In the genomic region with DNA sequence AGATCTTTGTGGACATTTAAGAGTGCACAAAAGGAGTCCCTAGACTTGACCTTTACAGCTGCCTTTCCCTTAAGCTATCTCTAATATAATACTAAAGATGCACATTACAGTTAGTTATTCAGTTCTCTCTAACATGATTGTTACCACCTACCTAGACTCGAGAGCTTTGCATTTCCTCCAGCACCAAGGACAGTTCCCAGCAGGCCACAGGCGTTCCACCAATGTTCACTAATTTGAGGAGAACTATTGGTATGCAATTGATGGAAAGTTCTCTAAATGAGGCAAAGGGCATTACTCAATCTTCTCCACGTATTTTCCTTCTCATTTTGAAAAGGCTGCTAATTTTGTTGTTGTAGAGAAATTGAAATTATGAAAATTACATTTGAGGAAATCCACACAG, we compare ENCODE assay signal across 11 cellular contexts. TPM values are rescaled to one million over a fixed set of nuclear protein-coding genes. Genes with fewer than 3 reads are reported as not detected.
DNase-seq lines count a peak whose midpoint lies in the region; ATAC-seq and TF ChIP-seq lines count a peak whose summit lies in the region.
"Had no signal": no experiment of that assay in that cellular context is flagged by ENCODE, and none has a peak within 500 bp of the region (broad histone marks: within the 10 kb centered on the region; RNA-seq: fewer than 3 reads in every experiment).

No MANE protein-coding gene starts in this region.

- H2AFZ ChIP-seq in neural progenitor cell (replicated peaks) = no peak overlapping the region

- H3K27me3 Mint-ChIP-seq in activated CD4-positive, alpha-beta T cell treated with anti-CD3 and anti-CD28 coated beads for 36 hours = peaks cover 37% of the 10 kb centered on the region
- H3K27me3 Mint-ChIP-seq in neural progenitor cell (ENCODE audit: insufficient read depth, low read depth) = peaks cover 14% of the 10 kb centered on the region

- no peak overlapping the region for H3K4me3 Mint-ChIP-seq in activated CD4-positive, alpha-beta T cell treated with anti-CD3 and anti-CD28 coated beads for 36 hours
- no peak overlapping the region for H3K4me3 Mint-ChIP-seq in neural progenitor cell
- H3K4me3 Mint-ChIP-seq: stimulated activated naive B cell treated with anti-CD40 and anti-IgM and Interleukin-4, amounts not matched to agents 10 μg/mL and 1 μg/mL and 100 μg/mL, for 72 hours had no signal

- peaks cover 10% of the 10 kb centered on the region for H3K4me1 Mint-ChIP-seq in activated CD4-positive, alpha-beta T cell treated with anti-CD3 and anti-CD28 coated beads for 36 hours
- H3K4me1 Mint-ChIP-seq in neural progenitor cell = peaks cover 5% of the 10 kb centered on the region

- H3K4me3 ChIP-seq in choroid plexus epithelial cell (ENCODE audit: low read depth, low read length) (no peak overlapping the region), neural progenitor cell (no peak overlapping the region)
- H3K4me3 ChIP-seq: Peyer's patch, prostate gland had no signal

- no peaks in the 10 kb centered on the region for H3K9me3 ChIP-seq in neural progenitor cell (ENCODE audit: low read depth)
- H3K9me3 ChIP-seq: Peyer's patch, prostate gland had no signal

- no peak overlapping the region for H3K27ac ChIP-seq in neural progenitor cell
- H3K27ac ChIP-seq: Peyer's patch, prostate gland had no signal

- no peak overlapping the region for H3K27ac Mint-ChIP-seq in activated CD4-positive, alpha-beta T cell treated with anti-CD3 and anti-CD28 coated beads for 36 hours
- no peak overlapping the region for H3K27ac Mint-ChIP-seq in neural progenitor cell
- H3K27ac Mint-ChIP-seq: stimulated activated naive B cell treated with anti-CD40 and anti-IgM and Interleukin-4, amounts not matched to agents 10 μg/mL and 1 μg/mL and 100 μg/mL, for 72 hours had no signal

- CTCF ChIA-PET in activated CD4-positive, alpha-beta T cell treated with anti-CD3 and anti-CD28 coated beads for 36 hours (lab: Charles Lee) = interaction anchor here (1.1 kb wide), 1 partner anchor 10 kb away, joined by 4 read pairs; no protein-coding TSS in a partner anchor

- H3K36me3 ChIP-seq in neural progenitor cell = no peaks in the 10 kb centered on the region
- H3K36me3 ChIP-seq: Peyer's patch, prostate gland had no signal

- H4K20me1 ChIP-seq in neural progenitor cell (ENCODE audit: low read depth) = no peaks in the 10 kb centered on the region

- intact Hi-C loops in activated CD4-positive, alpha-beta T cell treated with anti-CD3 and anti-CD28 coated beads for 36 hours (cut with DNase I, micrococcal nuclease) = loop anchor here in 1 of 2 experiments (10.0 kb wide), 1 partner anchor 411 kb away; no protein-coding TSS in a partner anchor
- intact Hi-C loops in cardiac septum (cut with DNase I) = no loop called here

- H3F3A ChIP-seq in neural progenitor cell (ENCODE audit: low read depth) = no peaks in the 10 kb centered on the region

- no peak overlapping the region for H3K4me2 ChIP-seq in neural progenitor cell

- H3K27me3 ChIP-seq in neural progenitor cell = peaks cover 26% of the 10 kb centered on the region
- H3K27me3 ChIP-seq: Peyer's patch had no signal

- POLR2A ChIA-PET in activated CD4-positive, alpha-beta T cell treated with anti-CD3 and anti-CD28 coated beads for 36 hours (lab: Charles Lee) = no interaction called here

- H3K9me3 Mint-ChIP-seq in activated CD4-positive, alpha-beta T cell treated with anti-CD3 and anti-CD28 coated beads for 36 hours (ENCODE audit: low read depth) = peaks cover 2% of the 10 kb centered on the region
- H3K9me3 Mint-ChIP-seq in neural progenitor cell = no peaks in the 10 kb centered on the region
- H3K9me3 Mint-ChIP-seq: stimulated activated naive B cell treated with anti-CD40 and anti-IgM and Interleukin-4, amounts not matched to agents 10 μg/mL and 1 μg/mL and 100 μg/mL, for 72 hours had no signal

- TF ChIP-seq CTCF in choroid plexus epithelial cell (conservative IDR thresholded peaks at IDR 0.05; ENCODE audit: low read depth, low read length) (no peak), neural progenitor cell (IDR thresholded peaks at IDR 0.05) (no peak)

- H3K79me2 ChIP-seq in neural progenitor cell (ENCODE audit: low read depth) = no peaks in the 10 kb centered on the region

- peak; percentile 54 for DNase-seq in activated CD4-positive, alpha-beta T cell treated with anti-CD3 and anti-CD28 coated beads for 36 hours
- no peak for DNase-seq in activated CD4-positive, alpha-beta T cell treated with anti-CD3 and anti-CD28 coated beads for 1 hour
- DNase-seq in NAMALWA (ENCODE audit: low spot score) = peak; percentile 44
- peak; percentile 55 for DNase-seq in choroid plexus epithelial cell (ENCODE audit: low read depth)
- DNase-seq in neural progenitor cell (ENCODE audit: low spot score) = peak; percentile 72
- no peak for DNase-seq in cardiac septum (ENCODE audit: low spot score)
- DNase-seq in NCI-H2227 (lab: John Stamatoyannopoulos, UW; ENCODE audit: unreplicated experiment) = no peak
- DNase-seq: Peyer's patch; stimulated activated naive B cell treated with anti-CD40 and anti-IgM and Interleukin-4, amounts not matched to agents 10 μg/mL and 1 μg/mL and 100 μg/mL, for 72 hours had no signal

- no peaks in the 10 kb centered on the region for H3K36me3 Mint-ChIP-seq in activated CD4-positive, alpha-beta T cell treated with anti-CD3 and anti-CD28 coated beads for 36 hours (ENCODE audit: low read depth)
- H3K36me3 Mint-ChIP-seq in neural progenitor cell = no peaks in the 10 kb centered on the region
- H3K36me3 Mint-ChIP-seq: stimulated activated naive B cell treated with anti-CD40 and anti-IgM and Interleukin-4, amounts not matched to agents 10 μg/mL and 1 μg/mL and 100 μg/mL, for 72 hours had no signal

- H3K4me1 ChIP-seq in neural progenitor cell = no peaks in the 10 kb centered on the region
- H3K4me1 ChIP-seq: prostate gland had no signal

- H3K9ac ChIP-seq in neural progenitor cell = no peak overlapping the region

- ATAC-seq in activated CD4-positive, alpha-beta T cell treated with anti-CD3 and anti-CD28 coated beads for 36 hours = no peak
- no peak for ATAC-seq in GM18909 (IDR thresholded peaks at IDR 0.05; ENCODE audit: poor library complexity, unreplicated experiment)
- ATAC-seq: stimulated activated naive B cell treated with anti-CD40 and anti-IgM and Interleukin-4, amounts not matched to agents 10 μg/mL and 1 μg/mL and 100 μg/mL, for 72 hours had no signal

RNA-seq across cellular contexts. Expression of a gene that starts 5.4 kb away (rescaled TPM):
- total RNA-seq in activated CD4-positive, alpha-beta T cell treated with anti-CD3 and anti-CD28 coated beads for 36 hours = under 1 TPM in 1 of 2 experiments, not detected in 1; 0.28 TPM
- total RNA-seq in neural progenitor cell (ENCODE audit: low replicate concordance) (0.62 and 0.79 TPM in 2 replicates), cardiac septum (not detected)

Comparison
In these comparisons a context has a peak if more than half of its experiments do, and no peak if none do; other contexts are left out.
1. DNase-seq: peak in activated CD4-positive, alpha-beta T cell treated with anti-CD3 and anti-CD28 coated beads for 36 hours (single experiment), NAMALWA (single experiment), choroid plexus epithelial cell (single experiment) and neural progenitor cell (single experiment); none in activated CD4-positive, alpha-beta T cell treated with anti-CD3 and anti-CD28 coated beads for 1 hour (single experiment), cardiac septum (single experiment) and NCI-H2227 (single experiment).